In the genomic region with DNA sequence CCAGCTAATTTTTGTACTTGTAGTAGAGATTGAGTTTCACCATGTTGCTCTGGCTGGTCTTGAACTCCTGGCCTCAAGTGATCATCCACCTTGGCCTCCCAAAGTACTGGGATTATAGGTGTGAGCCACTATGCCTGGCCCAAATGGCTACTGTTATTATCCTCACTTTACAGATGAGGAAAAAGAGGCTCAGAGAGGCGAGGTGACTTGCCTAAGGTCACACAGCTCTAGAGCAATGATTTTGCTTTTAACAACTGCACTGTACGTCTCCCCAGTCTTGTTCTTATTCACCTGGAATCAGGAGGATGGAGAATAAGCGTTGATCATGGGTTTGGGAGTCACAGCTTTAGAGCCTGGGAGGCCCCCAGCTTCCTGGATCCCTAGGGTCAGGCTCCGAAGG, we compare ENCODE assay signal across 18 cellular contexts.
"Had no signal": no experiment of that assay in that cellular context is flagged by ENCODE, and none has a peak within 500 bp of the region (broad histone marks: within the 10 kb centered on the region; RNA-seq: fewer than 3 reads in every experiment).

No MANE protein-coding gene starts in this region.

- H3K4me3 Mint-ChIP-seq: activated CD8-positive, alpha-beta T cell treated with anti-CD3 and anti-CD28 coated beads for 36 hours; activated naive CD8-positive, alpha-beta T cell treated with anti-CD3 and anti-CD28 coated beads for 36 hours; activated T-cell treated with anti-CD3 and anti-CD28 coated beads, Interleukin-2, amount 50 U/mL, for 72 hours; dendritic cell treated with granulocyte-macrophage colony-stimulating factor and Interleukin-4, amounts not matched to agents 40 ng/mL and 50 ng/mL, for 4 days; effector memory CD8-positive, alpha-beta T cell had no signal

- H3K9me3 ChIP-seq: lower lobe of right lung, mucosa of descending colon, stomach, thyroid gland had no signal

- H3K36me3 Mint-ChIP-seq: activated naive CD8-positive, alpha-beta T cell treated with anti-CD3 and anti-CD28 coated beads for 36 hours; naive thymus-derived CD8-positive, alpha-beta T cell had no signal

- ATAC-seq: activated CD8-positive, alpha-beta T cell treated with anti-CD3 and anti-CD28 coated beads for 36 hours; effector memory CD8-positive, alpha-beta T cell; lower lobe of right lung; naive thymus-derived CD8-positive, alpha-beta T cell had no signal

- H3K27me3 ChIP-seq: brain microvascular endothelial cell, stomach, thyroid gland had no signal

- H3K27ac ChIP-seq: brain microvascular endothelial cell, lower lobe of right lung, stomach, thyroid gland had no signal

- DNase-seq: activated CD4-positive, alpha-beta T cell treated with anti-CD3 and anti-CD28 coated beads for 1 hour; activated CD8-positive, alpha-beta memory T cell treated with anti-CD3 and anti-CD28 coated beads, Interleukin-2, amount 50 U/mL, for 4 hours; activated CD8-positive, alpha-beta T cell treated with anti-CD3 and anti-CD28 coated beads for 36 hours; activated gamma-delta T cell treated with Interleukin-2 at 50 U/mL for 16 hours; activated naive CD8-positive, alpha-beta T cell treated with anti-CD3 and anti-CD28 coated beads for 36 hours; activated T-cell treated with anti-CD3 and anti-CD28 coated beads, Interleukin-2, amount 50 U/mL, for 72 hours; brain microvascular endothelial cell; cerebellar nuclear complex; effector memory CD8-positive, alpha-beta T cell; hypothalamus; lower lobe of right lung; naive thymus-derived CD8-positive, alpha-beta T cell; occipital lobe; T-helper 9 cell; thyroid gland had no signal

- H3K4me3 ChIP-seq: lower lobe of right lung, mucosa of descending colon, stomach, thyroid gland had no signal

- H3K4me1 ChIP-seq: thyroid gland had no signal

- H3K36me3 ChIP-seq: brain microvascular endothelial cell, lower lobe of right lung, stomach, thyroid gland had no signal

- H3K27ac Mint-ChIP-seq: activated CD8-positive, alpha-beta T cell treated with anti-CD3 and anti-CD28 coated beads for 36 hours; activated naive CD8-positive, alpha-beta T cell treated with anti-CD3 and anti-CD28 coated beads for 36 hours; activated T-cell treated with anti-CD3 and anti-CD28 coated beads, Interleukin-2, amount 50 U/mL, for 72 hours; effector memory CD8-positive, alpha-beta T cell had no signal

- H3K27me3 Mint-ChIP-seq: activated CD8-positive, alpha-beta T cell treated with anti-CD3 and anti-CD28 coated beads for 36 hours; activated naive CD8-positive, alpha-beta T cell treated with anti-CD3 and anti-CD28 coated beads for 36 hours had no signal

- H3K9me3 Mint-ChIP-seq: activated CD8-positive, alpha-beta T cell treated with anti-CD3 and anti-CD28 coated beads for 36 hours; activated naive CD8-positive, alpha-beta T cell treated with anti-CD3 and anti-CD28 coated beads for 36 hours; activated T-cell treated with anti-CD3 and anti-CD28 coated beads, Interleukin-2, amount 50 U/mL, for 72 hours had no signal
